24 cellular contexts compared by ENCODE assay signal in the genomic region with DNA sequence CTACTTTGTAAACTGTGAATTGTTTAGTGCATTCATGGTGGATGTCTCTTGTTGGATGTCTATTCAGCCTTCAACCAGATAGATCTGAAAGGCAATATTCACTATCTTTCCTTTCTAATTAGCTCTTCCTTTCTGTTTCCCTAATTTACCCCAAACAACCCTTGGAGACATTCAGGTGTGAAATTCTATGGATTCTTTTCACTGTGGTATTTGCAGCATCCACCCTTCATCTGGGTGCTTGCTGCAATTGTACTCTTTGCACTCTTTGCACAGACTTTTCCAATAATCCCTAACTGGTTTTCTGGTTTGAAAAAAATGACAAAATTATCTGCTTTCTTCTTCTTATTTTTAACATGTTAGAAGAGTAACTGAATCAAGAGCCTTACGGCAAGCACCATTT. TPM values are rescaled to one million over a fixed set of nuclear protein-coding genes. Genes with fewer than 3 reads are reported as not detected.
"Had no signal": no experiment of that assay in that cellular context is flagged by ENCODE, and none has a peak within 500 bp of the region (broad histone marks: within the 10 kb centered on the region; RNA-seq: fewer than 3 reads in every experiment).

No MANE protein-coding gene starts in this region.

- H3K4me3 Mint-ChIP-seq: naive thymus-derived CD4-positive, alpha-beta T cell; natural killer cell treated with Interleukin-12 subunit alpha and Interleukin-12 subunit beta and Interleukin-15 and Interleukin-18, amount 100 ng/mL, for 72 hours; stimulated activated naive B cell treated with anti-CD40 and anti-IgM and Interleukin-4, amounts not matched to agents 10 μg/mL and 1 μg/mL and 100 μg/mL, for 72 hours had no signal

- H3K9me3 Mint-ChIP-seq: natural killer cell treated with Interleukin-12 subunit alpha and Interleukin-12 subunit beta and Interleukin-15 and Interleukin-18, amount 100 ng/mL, for 72 hours; stimulated activated naive B cell treated with anti-CD40 and anti-IgM and Interleukin-4, amounts not matched to agents 10 μg/mL and 1 μg/mL and 100 μg/mL, for 72 hours had no signal

- H3K36me3 ChIP-seq: left ventricle myocardium inferior, ovary, right atrium auricular region, right lobe of liver, thyroid gland, transverse colon, upper lobe of left lung, vagina had no signal

- H3K4me3 ChIP-seq: left ventricle myocardium inferior, lung, mucosa of descending colon, ovary, right atrium auricular region, right lobe of liver, smooth muscle cell, testis, thyroid gland, transverse colon, upper lobe of left lung, vagina had no signal

- H3K27ac ChIP-seq: left ventricle myocardium inferior, ovary, right atrium auricular region, right lobe of liver, testis, thyroid gland, transverse colon, upper lobe of left lung, vagina had no signal

- H3K4me1 ChIP-seq: left ventricle myocardium inferior, right atrium auricular region, right lobe of liver, testis, thyroid gland, upper lobe of left lung, vagina had no signal

- ATAC-seq: mucosa of descending colon; naive thymus-derived CD4-positive, alpha-beta T cell; natural killer cell treated with Interleukin-12 subunit alpha and Interleukin-12 subunit beta and Interleukin-15 and Interleukin-18, amount 100 ng/mL, for 72 hours; right lobe of liver; stimulated activated naive B cell treated with anti-CD40 and anti-IgM and Interleukin-4, amounts not matched to agents 10 μg/mL and 1 μg/mL and 100 μg/mL, for 72 hours; stimulated activated naive CD8-positive, alpha-beta T cell treated with anti-CD3 and anti-CD28 coated beads, Interleukin-15, Interleukin-2, amounts not matched to agents 100 U/mL and 50 U/mL, for 24 hours had no signal

- H3K4me2 ChIP-seq: smooth muscle cell had no signal

- H3K27me3 ChIP-seq: ovary, right atrium auricular region, right lobe of liver, testis, thyroid gland, transverse colon, upper lobe of left lung, vagina had no signal

- H3K9me3 ChIP-seq: left ventricle myocardium inferior, mucosa of descending colon, ovary, right atrium auricular region, right lobe of liver, testis, thyroid gland, transverse colon, upper lobe of left lung, vagina had no signal

- H3K27ac Mint-ChIP-seq: naive thymus-derived CD4-positive, alpha-beta T cell; natural killer cell treated with Interleukin-12 subunit alpha and Interleukin-12 subunit beta and Interleukin-15 and Interleukin-18, amount 100 ng/mL, for 72 hours; progenitor cell of endocrine pancreas; stimulated activated naive B cell treated with anti-CD40 and anti-IgM and Interleukin-4, amounts not matched to agents 10 μg/mL and 1 μg/mL and 100 μg/mL, for 72 hours had no signal

- H3K4me1 Mint-ChIP-seq: stimulated activated naive B cell treated with anti-CD40 and anti-IgM and Interleukin-4, amounts not matched to agents 10 μg/mL and 1 μg/mL and 100 μg/mL, for 72 hours had no signal

- H3K27me3 Mint-ChIP-seq: progenitor cell of endocrine pancreas; stimulated activated naive B cell treated with anti-CD40 and anti-IgM and Interleukin-4, amounts not matched to agents 10 μg/mL and 1 μg/mL and 100 μg/mL, for 72 hours had no signal

- H3K36me3 Mint-ChIP-seq: naive thymus-derived CD4-positive, alpha-beta T cell; natural killer cell treated with Interleukin-12 subunit alpha and Interleukin-12 subunit beta and Interleukin-15 and Interleukin-18, amount 100 ng/mL, for 72 hours; stimulated activated naive B cell treated with anti-CD40 and anti-IgM and Interleukin-4, amounts not matched to agents 10 μg/mL and 1 μg/mL and 100 μg/mL, for 72 hours had no signal

- DNase-seq: left ventricle myocardium inferior; mucosa of descending colon; naive thymus-derived CD4-positive, alpha-beta T cell; ovary; right lobe of liver; stimulated activated CD4-positive, alpha-beta T cell treated with anti-CD3 and anti-CD28 coated beads, Interleukin-1b, Interleukin-23, amount 100 ng/mL, for 48 hours; stimulated activated CD4-positive, alpha-beta T cell treated with anti-CD3 and anti-CD28 coated beads, Interleukin-2, amount 100 ng/mL, for 48 hours; stimulated activated CD4-positive, alpha-beta T cell treated with anti-CD3 and anti-CD28 coated beads, Interleukin-4, amount 100 ng/mL, for 4 hours; stimulated activated CD8-positive, alpha-beta memory T cell treated with anti-CD3 and anti-CD28 coated beads, Interleukin-4, amount 100 ng/mL, for 48 hours; stimulated activated naive B cell treated with anti-CD40 and anti-IgM and Interleukin-4, amounts not matched to agents 10 μg/mL and 1 μg/mL and 100 μg/mL, for 72 hours; stimulated activated naive CD8-positive, alpha-beta T cell treated with anti-CD3 and anti-CD28 coated beads, Interleukin-15, Interleukin-2, amounts not matched to agents 100 U/mL and 50 U/mL, for 24 hours; testis; thyroid gland; transverse colon; upper lobe of left lung had no signal

RNA-seq across cellular contexts. Expression of gene KL, which starts 56.5 kb away (rescaled TPM):
- total RNA-seq: myocyte, pulmonary artery endothelial cell had no signal
- polyA plus RNA-seq: keratinocyte; naive thymus-derived CD4-positive, alpha-beta T cell; smooth muscle cell had no signal
